10 cellular contexts compared by ENCODE assay signal in the genomic region with DNA sequence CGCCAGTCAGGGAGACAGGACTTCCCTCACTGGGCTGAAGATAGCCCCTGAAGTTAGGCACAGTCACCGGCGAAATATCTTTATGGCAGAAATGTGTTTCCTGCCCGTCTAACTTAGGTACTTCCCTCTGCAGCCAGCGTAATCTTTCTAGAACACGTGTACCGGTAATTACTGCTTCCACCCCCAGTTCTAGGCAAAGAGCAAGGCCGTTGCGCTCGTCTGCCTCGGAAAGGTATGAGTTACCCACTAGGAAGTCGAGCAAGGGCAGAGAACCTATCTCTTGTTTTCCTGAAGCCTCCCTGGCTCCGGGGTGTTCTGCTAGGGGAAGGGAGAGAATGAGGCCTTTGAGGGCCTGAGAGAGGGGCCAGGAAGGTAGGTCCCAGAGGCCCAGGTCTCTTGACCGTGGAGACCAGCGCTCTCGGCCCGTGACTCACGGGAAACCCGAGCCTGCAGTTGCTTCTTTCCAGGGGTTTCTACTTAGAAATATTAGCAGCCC.
DNase-seq lines count a peak whose midpoint lies in the region; ATAC-seq, FAIRE-seq and TF ChIP-seq lines count a peak whose summit lies in the region.
"Had no signal": no experiment of that assay in that cellular context is flagged by ENCODE, and none has a peak within 500 bp of the region (broad histone marks: within the 10 kb centered on the region; RNA-seq: fewer than 3 reads in every experiment).

No MANE protein-coding gene starts in this region.

- TF ChIP-seq CTCF in right lobe of liver (IDR thresholded peaks at IDR 0.05) (no peak), HepG2 (CRISPR knock-in tag; IDR thresholded peaks at IDR 0.05) (no peak), upper lobe of right lung (IDR thresholded peaks at IDR 0.05) (no peak)

- TF ChIP-seq EP300 in HepG2 (IDR thresholded peaks at IDR 0.05; ENCODE audit: low read depth in 2 of 2, low read length in 2 of 2), result no peak
- no peak for TF ChIP-seq EP300 in HepG2 (CRISPR knock-in tag; IDR thresholded peaks at IDR 0.05; ENCODE audit: borderline replicate concordance)

- peak; percentile 69 to 93 (median 86) for ATAC-seq in right lobe of liver
- no peak for ATAC-seq in HepG2
- ATAC-seq in T-helper 17 cell, result peak; percentile 50
- ATAC-seq in left cardiac atrium, result peak; percentile 65 to 79
- ATAC-seq in upper lobe of right lung, result peak; percentile 75

- TF ChIP-seq POLR2A in right lobe of liver (IDR thresholded peaks at IDR 0.05), result no peak
- TF ChIP-seq POLR2A in HepG2 (IDR thresholded peaks at IDR 0.05; ENCODE audit: insufficient read depth in 1 of 2, low read depth in 2 of 2, low read length in 2 of 2), result no peak

- H3K79me2 ChIP-seq in HepG2 (ENCODE audit: insufficient read depth, low read length), result no peaks in the 10 kb centered on the region

- H3K27ac ChIP-seq in right lobe of liver (peak overlapping the region in 1 of 3 donors; percentile 69), HepG2 (ENCODE audit: extremely low read length, insufficient read depth, low read length) (no peak overlapping the region), upper lobe of right lung (no peak overlapping the region)
- H3K27ac ChIP-seq: BLaER1 had no signal

- TF ChIP-seq RAD21 in HepG2 (CRISPR knock-in tag; IDR thresholded peaks at IDR 0.05), result no peak

- FAIRE-seq in HepG2 (lab: Jason Lieb, UNC) (no peak), RCC 7860 (lab: Jason Lieb, UNC) (no peak)

- no peak overlapping the region for H3K9ac ChIP-seq in HepG2 (ENCODE audit: insufficient read depth, low read depth, low read length)
- H3K9ac ChIP-seq: BLaER1 had no signal

- peak overlapping the region; percentile 2 for H3K27ac Mint-ChIP-seq in T-helper 17 cell

- H3K4me1 ChIP-seq in right lobe of liver (no peaks in the 10 kb centered on the region), HepG2 (ENCODE audit: insufficient read depth, low read length) (no peaks in the 10 kb centered on the region), upper lobe of right lung (no peaks in the 10 kb centered on the region)
- H3K4me1 ChIP-seq: BLaER1 had no signal

- H2AFZ ChIP-seq in HepG2 (ENCODE audit: low read length), result no peak overlapping the region

- no peak overlapping the region for H3K4me2 ChIP-seq in HepG2 (ENCODE audit: low read depth, low read length)
- H3K4me2 ChIP-seq: BLaER1 had no signal

- H4K20me1 ChIP-seq in HepG2 (ENCODE audit: insufficient read depth, low read length), result no peaks in the 10 kb centered on the region
- H4K20me1 ChIP-seq: BLaER1 had no signal

- H3K4me3 ChIP-seq in right lobe of liver (no peak overlapping the region), HepG2 (replicated peaks in 1 of 3; ENCODE audit: insufficient read depth in 1 of 3, low read depth in 2 of 3, low read length in 3 of 3) (no peak overlapping the region), upper lobe of right lung (peak overlapping the region; percentile 17)
- H3K4me3 ChIP-seq: BLaER1 had no signal

- peak overlapping the region; percentile 72 for H3K4me3 Mint-ChIP-seq in T-helper 17 cell
- H3K4me3 Mint-ChIP-seq: neural crest cell had no signal

- H3K36me3 ChIP-seq in right lobe of liver, result no peaks in the 10 kb centered on the region
- no peaks in the 10 kb centered on the region for H3K36me3 ChIP-seq in HepG2 (replicated peaks in 1 of 2; ENCODE audit: control insufficient read depth in 1 of 2, insufficient read depth in 2 of 2, low read length in 2 of 2)
- H3K36me3 ChIP-seq in upper lobe of right lung, result no peaks in the 10 kb centered on the region

- POLR2A ChIA-PET in HepG2 (lab: Yijun Ruan, JAX), result no interaction called here

- no TSS peak for BruUV-seq in HepG2 (replicated peaks; lab: Mats Ljungman, UMichigan)

- H3K9me3 ChIP-seq in right lobe of liver (no peaks in the 10 kb centered on the region), HepG2 (ENCODE audit: low read length) (no peaks in the 10 kb centered on the region), T-helper 17 cell (ENCODE audit: control insufficient read depth, low read length, poor library complexity, severe bottlenecking) (no peaks in the 10 kb centered on the region), upper lobe of right lung (no peaks in the 10 kb centered on the region)

- intact Hi-C loops in right lobe of liver (cut with DNase I), result no loop called here
- intact Hi-C loops in HepG2 (cut with micrococcal nuclease; ENCODE audit: unreplicated experiment), result no loop called here
- intact Hi-C loops in left cardiac atrium (cut with DNase I), result no loop called here
- intact Hi-C loops in upper lobe of right lung (cut with DNase I), result no loop called here

- CTCF ChIA-PET in HepG2 (lab: Yijun Ruan, JAX; ENCODE audit: low intra/inter-chr PET ratio, low total read pairs), result no interaction called here

- no peaks in the 10 kb centered on the region for H3K27me3 ChIP-seq in right lobe of liver
- no peaks in the 10 kb centered on the region for H3K27me3 ChIP-seq in HepG2 (ENCODE audit: control insufficient read depth in 1 of 2, insufficient read depth in 2 of 2, low read length in 2 of 2)
- no peaks in the 10 kb centered on the region for H3K27me3 ChIP-seq in upper lobe of right lung
- H3K27me3 ChIP-seq: BLaER1 had no signal

- in situ Hi-C loops in HepG2 (cut with HindIII; ENCODE audit: extremely low pct_ligation_motif_present, low pct_unique_long_range_greater_than_20kb), result no loop called here

- WGBS in right lobe of liver (ENCODE audit: insufficient coverage, low coverage, low lambda C conversion rate, missing lambda C conversion rate), result 76% methylated on average over 8 of the region's 19 CpGs
- WGBS in HepG2 (ENCODE audit: low lambda C conversion rate), result 72% methylated on average over 18 of the region's 19 CpGs

- peaks cover 15% of the 10 kb centered on the region for H3K27me3 Mint-ChIP-seq in T-helper 17 cell

- H3K4me1 Mint-ChIP-seq in T-helper 17 cell, result peaks cover 4% of the 10 kb centered on the region
- H3K4me1 Mint-ChIP-seq: neural crest cell had no signal

- H3K36me3 Mint-ChIP-seq in T-helper 17 cell (ENCODE audit: low read depth), result no peaks in the 10 kb centered on the region

- DNase-seq in right lobe of liver, result peak in 1 of 3 donors; percentile 39
- DNase-seq in HepG2 (ENCODE audit: low spot score), result no peak
- no peak for DNase-seq in T-helper 17 cell
- DNase-seq in left cardiac atrium, result peak; percentile 35
- no peak for DNase-seq in upper lobe of right lung
- DNase-seq in NCI-H1092 (lab: John Stamatoyannopoulos, UW), result no peak
- no peak for DNase-seq in RCC 7860 (ENCODE audit: low spot score)
- no peak for DNase-seq in T-helper 9 cell

TF ChIP-seq in HepG2, 621 proteins besides CTCF, POLR2A, EP300 and RAD21:
- TF ChIP-seq, protein P1, sequence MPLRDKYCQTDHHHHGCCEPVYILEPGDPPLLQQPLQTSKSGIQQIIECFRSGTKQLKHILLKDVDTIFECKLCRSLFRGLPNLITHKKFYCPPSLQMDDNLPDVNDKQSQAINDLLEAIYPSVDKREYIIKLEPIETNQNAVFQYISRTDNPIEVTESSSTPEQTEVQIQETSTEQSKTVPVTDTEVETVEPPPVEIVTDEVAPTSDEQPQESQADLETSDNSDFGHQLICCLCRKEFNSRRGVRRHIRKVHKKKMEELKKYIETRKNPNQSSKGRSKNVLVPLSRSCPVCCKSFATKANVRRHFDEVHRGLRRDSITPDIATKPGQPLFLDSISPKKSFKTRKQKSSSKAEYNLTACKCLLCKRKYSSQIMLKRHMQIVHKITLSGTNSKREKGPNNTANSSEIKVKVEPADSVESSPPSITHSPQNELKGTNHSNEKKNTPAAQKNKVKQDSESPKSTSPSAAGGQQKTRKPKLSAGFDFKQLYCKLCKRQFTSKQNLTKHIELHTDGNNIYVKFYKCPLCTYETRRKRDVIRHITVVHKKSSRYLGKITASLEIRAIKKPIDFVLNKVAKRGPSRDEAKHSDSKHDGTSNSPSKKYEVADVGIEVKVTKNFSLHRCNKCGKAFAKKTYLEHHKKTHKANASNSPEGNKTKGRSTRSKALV (CRISPR knock-in tag; IDR thresholded peaks at IDR 0.05), result no peak
- TF ChIP-seq ZNF614 (CRISPR knock-in tag; IDR thresholded peaks at IDR 0.05; ENCODE audit: borderline replicate concordance) (no peak), FOXJ3 (CRISPR knock-in tag; IDR thresholded peaks at IDR 0.05; ENCODE audit: borderline replicate concordance) (no peak), ZNF703 (CRISPR knock-in tag; IDR thresholded peaks at IDR 0.05; ENCODE audit: borderline replicate concordance) (no peak), ZEB1 (IDR thresholded peaks at IDR 0.05; ENCODE audit: insufficient replicate concordance, low read depth) (no peak), RFXAP (CRISPR knock-in tag; IDR thresholded peaks at IDR 0.05; ENCODE audit: borderline replicate concordance) (no peak), ZKSCAN1 (IDR thresholded peaks at IDR 0.05; ENCODE audit: low read length) (no peak), NFE2L2 (IDR thresholded peaks at IDR 0.05; ENCODE audit: low read length) (no peak), GRHL1 (CRISPR knock-in tag; conservative IDR thresholded peaks at IDR 0.05) (no peak)
